Comparison of ENCODE assay signal across 3 cellular contexts in genomic region chr16:29602683-29603088, GRCh38.
TF ChIP-seq lines count a peak whose summit lies in the region.
"Not testable (repeated sequence)": the region's sequence is repeated elsewhere in the genome, so short reads cannot be mapped to it uniquely, and the experiment has no call there.

No MANE protein-coding gene starts in this region.

TF ChIP-seq in A549, 52 proteins besides CTCF, POLR2A, EP300 and RAD21:
- TF ChIP-seq ZFP36 (IDR thresholded peaks at IDR 0.05; ENCODE audit: borderline replicate concordance, partially characterized antibody) (peak; percentile 89), CHD4 (IDR thresholded peaks at IDR 0.05; ENCODE audit: borderline replicate concordance) (peak; percentile 49; the same call in 1 of the 2 replicates), KDM1A (IDR thresholded peaks at IDR 0.05; ENCODE audit: low read depth) (peak; percentile 81; the same call in 1 of the 2 replicates)

TF ChIP-seq in HEK293, 187 proteins besides CTCF, POLR2A, EP300 and RAD21:
- TF ChIP-seq ZNF768 (tag by site-specific recombination; IDR thresholded peaks at IDR 0.05) (peak; percentile 95; the same call in 1 of the 2 replicates), SCRT2 (tag by site-specific recombination; IDR thresholded peaks at IDR 0.05) (peak; percentile 43; the same call in 1 of the 2 replicates)
- TF ChIP-seq, protein P1, sequence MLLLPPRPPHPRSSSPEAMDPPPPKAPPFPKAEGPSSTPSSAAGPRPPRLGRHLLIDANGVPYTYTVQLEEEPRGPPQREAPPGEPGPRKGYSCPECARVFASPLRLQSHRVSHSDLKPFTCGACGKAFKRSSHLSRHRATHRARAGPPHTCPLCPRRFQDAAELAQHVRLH (tag by site-specific recombination; IDR thresholded peaks at IDR 0.05), result peak; percentile 62; the same call in 1 of the 2 replicates

TF ChIP-seq in HepG2, 621 proteins besides CTCF, POLR2A, EP300 and RAD21 (continues in another document):
- TF ChIP-seq ARID5B (CRISPR knock-in tag; IDR thresholded peaks at IDR 0.05), result peak; percentile 52
- TF ChIP-seq SAP130 (CRISPR knock-in tag; IDR thresholded peaks at IDR 0.05; ENCODE audit: low read depth), result peak; percentile 80
- peak; percentile 37; the same call in 1 of the 2 replicates for TF ChIP-seq PATZ1 (CRISPR knock-in tag; IDR thresholded peaks at IDR 0.05)
- TF ChIP-seq HNF4A (CRISPR knock-in tag; IDR thresholded peaks at IDR 0.05), result peak; percentile 58; the same call in 1 of the 2 replicates
- TF ChIP-seq HOXA3 (CRISPR knock-in tag; IDR thresholded peaks at IDR 0.05), result peak; percentile 34
- peak; percentile 86; the same call in 1 of the 2 replicates for TF ChIP-seq ETV5 (CRISPR knock-in tag; IDR thresholded peaks at IDR 0.05; ENCODE audit: borderline replicate concordance)
- peak; percentile 20; the same call in 1 of the 2 replicates for TF ChIP-seq POGZ (CRISPR knock-in tag; IDR thresholded peaks at IDR 0.05)
- peak; percentile 60 for TF ChIP-seq ZNF230 (CRISPR knock-in tag; IDR thresholded peaks at IDR 0.05)
- TF ChIP-seq SOX6 (IDR thresholded peaks at IDR 0.05); FOXA1 (IDR thresholded peaks at IDR 0.05); NR2F6 (IDR thresholded peaks at IDR 0.05); HNF4G (CRISPR knock-in tag; IDR thresholded peaks at IDR 0.05; ENCODE audit: borderline replicate concordance, low read depth): not testable (repeated sequence)
- TF ChIP-seq SOX6 (CRISPR knock-in tag; IDR thresholded peaks at IDR 0.05), result peak; percentile 46; the same call in 1 of the 2 replicates
- TF ChIP-seq MED8 (CRISPR knock-in tag; IDR thresholded peaks at IDR 0.05; ENCODE audit: insufficient replicate concordance), result peak; percentile 27
- TF ChIP-seq HIC2 (CRISPR knock-in tag; IDR thresholded peaks at IDR 0.05; ENCODE audit: low read depth), result peak; percentile 74; the same call in 1 of the 2 replicates
- TF ChIP-seq BRD4 (CRISPR knock-in tag; IDR thresholded peaks at IDR 0.05), result peak; percentile 19; the same call in 1 of the 2 replicates
- TF ChIP-seq SALL1 (CRISPR knock-in tag; IDR thresholded peaks at IDR 0.05), result peak; percentile 55; the same call in 1 of the 2 replicates
- TF ChIP-seq ZNF644 (CRISPR knock-in tag; IDR thresholded peaks at IDR 0.05; ENCODE audit: low read depth), result 0 out of 2 replicates have a peak, but pooled peaks have one; percentile 28
- TF ChIP-seq ZBTB38 (CRISPR knock-in tag; IDR thresholded peaks at IDR 0.05), result peak; percentile 83
- TF ChIP-seq MTA1 (CRISPR knock-in tag; IDR thresholded peaks at IDR 0.05; ENCODE audit: borderline replicate concordance), result 0 out of 2 replicates have a peak, but pooled peaks have one; percentile 50
- peak; percentile 58; the same call in 1 of the 2 replicates for TF ChIP-seq ZNF510 (CRISPR knock-in tag; IDR thresholded peaks at IDR 0.05; ENCODE audit: low read depth)
- TF ChIP-seq, protein P2, sequence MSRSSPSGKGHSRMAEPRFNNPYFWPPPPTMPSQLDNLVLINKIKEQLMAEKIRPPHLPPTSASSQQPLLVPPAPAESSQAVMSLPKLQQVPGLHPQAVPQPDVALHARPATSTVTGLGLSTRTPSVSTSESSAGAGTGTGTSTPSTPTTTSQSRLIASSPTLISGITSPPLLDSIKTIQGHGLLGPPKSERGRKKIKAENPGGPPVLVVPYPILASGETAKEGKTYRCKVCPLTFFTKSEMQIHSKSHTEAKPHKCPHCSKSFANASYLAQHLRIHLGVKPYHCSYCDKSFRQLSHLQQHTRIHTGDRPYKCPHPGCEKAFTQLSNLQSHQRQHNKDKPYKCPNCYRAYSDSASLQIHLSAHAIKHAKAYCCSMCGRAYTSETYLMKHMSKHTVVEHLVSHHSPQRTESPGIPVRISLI (CRISPR knock-in tag; IDR thresholded peaks at IDR 0.05; ENCODE audit: borderline replicate concordance), result peak; percentile 19; the same call in 1 of the 2 replicates
- TF ChIP-seq ZNF891 (CRISPR knock-in tag; IDR thresholded peaks at IDR 0.05), result peak; percentile 56; the same call in 1 of the 2 replicates
- peak; percentile 5; the same call in 1 of the 2 replicates for TF ChIP-seq FOXA1 (CRISPR knock-in tag; IDR thresholded peaks at IDR 0.05)
- TF ChIP-seq THAP7 (CRISPR knock-in tag; IDR thresholded peaks at IDR 0.05), result 0 out of 2 replicates have a peak, but pooled peaks have one; percentile 22
- TF ChIP-seq, protein P3, sequence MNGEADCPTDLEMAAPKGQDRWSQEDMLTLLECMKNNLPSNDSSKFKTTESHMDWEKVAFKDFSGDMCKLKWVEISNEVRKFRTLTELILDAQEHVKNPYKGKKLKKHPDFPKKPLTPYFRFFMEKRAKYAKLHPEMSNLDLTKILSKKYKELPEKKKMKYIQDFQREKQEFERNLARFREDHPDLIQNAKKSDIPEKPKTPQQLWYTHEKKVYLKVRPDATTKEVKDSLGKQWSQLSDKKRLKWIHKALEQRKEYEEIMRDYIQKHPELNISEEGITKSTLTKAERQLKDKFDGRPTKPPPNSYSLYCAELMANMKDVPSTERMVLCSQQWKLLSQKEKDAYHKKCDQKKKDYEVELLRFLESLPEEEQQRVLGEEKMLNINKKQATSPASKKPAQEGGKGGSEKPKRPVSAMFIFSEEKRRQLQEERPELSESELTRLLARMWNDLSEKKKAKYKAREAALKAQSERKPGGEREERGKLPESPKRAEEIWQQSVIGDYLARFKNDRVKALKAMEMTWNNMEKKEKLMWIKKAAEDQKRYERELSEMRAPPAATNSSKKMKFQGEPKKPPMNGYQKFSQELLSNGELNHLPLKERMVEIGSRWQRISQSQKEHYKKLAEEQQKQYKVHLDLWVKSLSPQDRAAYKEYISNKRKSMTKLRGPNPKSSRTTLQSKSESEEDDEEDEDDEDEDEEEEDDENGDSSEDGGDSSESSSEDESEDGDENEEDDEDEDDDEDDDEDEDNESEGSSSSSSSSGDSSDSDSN (CRISPR knock-in tag; IDR thresholded peaks at IDR 0.05), result peak; percentile 32; the same call in 1 of the 2 replicates
- peak; percentile 50 for TF ChIP-seq ZNF652 (CRISPR knock-in tag; IDR thresholded peaks at IDR 0.05; ENCODE audit: borderline replicate concordance, low read depth)
- TF ChIP-seq, protein P4, sequence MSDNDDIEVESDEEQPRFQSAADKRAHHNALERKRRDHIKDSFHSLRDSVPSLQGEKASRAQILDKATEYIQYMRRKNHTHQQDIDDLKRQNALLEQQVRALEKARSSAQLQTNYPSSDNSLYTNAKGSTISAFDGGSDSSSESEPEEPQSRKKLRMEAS (IDR thresholded peaks at IDR 0.05), result 0 out of 2 replicates have a peak, but pooled peaks have one; percentile 37
- 0 out of 2 replicates have a peak, but pooled peaks have one; percentile 20 for TF ChIP-seq ZSCAN31 (CRISPR knock-in tag; IDR thresholded peaks at IDR 0.05; ENCODE audit: low read depth)
- peak; percentile 52; the same call in 1 of the 2 replicates for TF ChIP-seq ZFP91 (CRISPR knock-in tag; IDR thresholded peaks at IDR 0.05; ENCODE audit: borderline replicate concordance)
- peak; percentile 48; the same call in 1 of the 2 replicates for TF ChIP-seq ZMYM4 (CRISPR knock-in tag; IDR thresholded peaks at IDR 0.05)
- TF ChIP-seq ZNF12 (CRISPR knock-in tag; IDR thresholded peaks at IDR 0.05), result peak; percentile 71; the same call in 1 of the 2 replicates
- TF ChIP-seq NR2F6 (CRISPR knock-in tag; IDR thresholded peaks at IDR 0.05), result peak; percentile 78
- peak; percentile 60; the same call in 1 of the 2 replicates for TF ChIP-seq RXRB (CRISPR knock-in tag; IDR thresholded peaks at IDR 0.05; ENCODE audit: borderline replicate concordance)
- peak; percentile 55; the same call in 1 of the 2 replicates for TF ChIP-seq ZNF292 (CRISPR knock-in tag; IDR thresholded peaks at IDR 0.05; ENCODE audit: borderline replicate concordance, low read depth)
- 0 out of 2 replicates have a peak, but pooled peaks have one; percentile 16 for TF ChIP-seq GATAD2A (CRISPR knock-in tag; IDR thresholded peaks at IDR 0.05)
- peak; percentile 43; the same call in 1 of the 2 replicates for TF ChIP-seq HNF4G (IDR thresholded peaks at IDR 0.05; ENCODE audit: borderline replicate concordance, low read depth, low read length)
- TF ChIP-seq KDM2A (CRISPR knock-in tag; IDR thresholded peaks at IDR 0.05; ENCODE audit: borderline replicate concordance, low read depth), result 0 out of 2 replicates have a peak, but pooled peaks have one; percentile 13
- TF ChIP-seq, protein P1 (CRISPR knock-in tag; IDR thresholded peaks at IDR 0.05; ENCODE audit: borderline replicate concordance, low read depth), result peak; percentile 84; the same call in 1 of the 2 replicates
- peak; percentile 6; the same call in 1 of the 2 replicates for TF ChIP-seq ISL2 (CRISPR knock-in tag; IDR thresholded peaks at IDR 0.05)
- 0 out of 2 replicates have a peak, but pooled peaks have one; percentile 84 for TF ChIP-seq ZNF761 (CRISPR knock-in tag; conservative IDR thresholded peaks at IDR 0.05)
- TF ChIP-seq KAT8 (CRISPR knock-in tag; IDR thresholded peaks at IDR 0.05), result 0 out of 2 replicates have a peak, but pooled peaks have one; percentile 40
- TF ChIP-seq DPF2 (CRISPR knock-in tag; IDR thresholded peaks at IDR 0.05; ENCODE audit: borderline replicate concordance, low read depth), result peak; percentile 49; the same call in 1 of the 2 replicates
